20 cellular contexts compared by ENCODE assay signal in genomic region chr4:88178633-88179231, GRCh38. TPM values are rescaled to one million over a fixed set of nuclear protein-coding genes. Genes with fewer than 3 reads are reported as not detected.
DNase-seq lines count a peak whose midpoint lies in the region; ATAC-seq, FAIRE-seq and TF ChIP-seq lines count a peak whose summit lies in the region.
"Had no signal": no experiment of that assay in that cellular context is flagged by ENCODE, and none has a peak within 500 bp of the region (broad histone marks: within the 10 kb centered on the region; RNA-seq: fewer than 3 reads in every experiment).

No MANE protein-coding gene starts in this region.

- H3K23ac ChIP-seq in mesendoderm (ENCODE audit: low read length): no peak overlapping the region

- peak overlapping the region; percentile 69 for H3K56ac ChIP-seq in mesendoderm (ENCODE audit: low read length)

- H3K79me2 ChIP-seq in HepG2 (ENCODE audit: insufficient read depth, low read length) (no peaks in the 10 kb centered on the region), mammary epithelial cell (ENCODE audit: insufficient read depth, low read length) (no peaks in the 10 kb centered on the region), mesendoderm (ENCODE audit: control insufficient read depth, insufficient read depth, low read length) (no peaks in the 10 kb centered on the region)

- H3K79me1 ChIP-seq in mesendoderm (ENCODE audit: low read length): no peaks in the 10 kb centered on the region

- intact Hi-C loops in HepG2 (cut with micrococcal nuclease; ENCODE audit: unreplicated experiment): no loop called here
- intact Hi-C loops in right lobe of liver (cut with DNase I): no loop called here
- intact Hi-C loops in mammary epithelial cell (cut with micrococcal nuclease): no loop called here
- intact Hi-C loops in body of pancreas (cut with DNase I): no loop called here

- H3K27ac ChIP-seq in HepG2 (ENCODE audit: extremely low read length, insufficient read depth, low read length): no peak overlapping the region
- H3K27ac ChIP-seq in right lobe of liver: no peak overlapping the region
- H3K27ac ChIP-seq in mammary epithelial cell (ENCODE audit: insufficient read depth, low read depth, low read length): peak overlapping the region; percentile 38
- peak overlapping the region; percentile 40 for H3K27ac ChIP-seq in mesendoderm (ENCODE audit: low read depth, low read length)
- no peak overlapping the region for H3K27ac ChIP-seq in body of pancreas
- H3K27ac ChIP-seq: ascending aorta, ovary, upper lobe of right lung had no signal

- H3K27me3 ChIP-seq in HepG2 (ENCODE audit: control insufficient read depth in 1 of 2, insufficient read depth in 2 of 2, low read length in 2 of 2) (no peaks in the 10 kb centered on the region), right lobe of liver (no peaks in the 10 kb centered on the region), mammary epithelial cell (ENCODE audit: insufficient read depth, low read length) (no peaks in the 10 kb centered on the region), mesendoderm (ENCODE audit: insufficient read depth, low read length, poor library complexity) (no peaks in the 10 kb centered on the region), body of pancreas (no peaks in the 10 kb centered on the region)
- H3K27me3 ChIP-seq: ascending aorta, ovary, upper lobe of right lung had no signal

- WGBS in HepG2 (ENCODE audit: low lambda C conversion rate): 50% methylated on average over 1 of the region's 2 CpGs
- WGBS in right lobe of liver (ENCODE audit: insufficient coverage, low coverage, low lambda C conversion rate, missing lambda C conversion rate): 83% methylated on average over 1 of the region's 2 CpGs
- WGBS in mammary epithelial cell (ENCODE audit: low coverage, missing lambda C conversion rate): 100% methylated on average over 2 of the region's 2 CpGs
- WGBS in mesendoderm (ENCODE audit: extremely low coverage, insufficient coverage, low lambda C conversion rate): no CpG with 5 or more reads among the region's 2 CpGs
- 62 to 78% methylated on average over 1 to 2 of the region's 2 CpGs for WGBS in body of pancreas, 2 donors

- H4K5ac ChIP-seq in mesendoderm (ENCODE audit: low read length): no peak overlapping the region

- no peak overlapping the region for H2BK15ac ChIP-seq in mesendoderm (replicated peaks; ENCODE audit: low read depth)

- POLR2A ChIA-PET in HepG2 (lab: Yijun Ruan, JAX): no interaction called here

- 0 out of 2 replicates have a peak overlapping the region, but pooled peaks have one; percentile 44 for H3K4me2 ChIP-seq in HepG2 (ENCODE audit: low read depth, low read length)
- H3K4me2 ChIP-seq in mammary epithelial cell (ENCODE audit: insufficient read depth, low read depth, low read length): peak overlapping the region; percentile 38
- H3K4me2 ChIP-seq in mesendoderm (ENCODE audit: low read length): no peak overlapping the region

- H4K20me1 ChIP-seq in HepG2 (ENCODE audit: insufficient read depth, low read length) (no peaks in the 10 kb centered on the region), mammary epithelial cell (ENCODE audit: insufficient read depth, low read length) (no peaks in the 10 kb centered on the region)

- TF ChIP-seq POLR2A in HepG2 (IDR thresholded peaks at IDR 0.05; ENCODE audit: insufficient read depth in 1 of 2, low read depth in 2 of 2, low read length in 2 of 2) (no peak), right lobe of liver (IDR thresholded peaks at IDR 0.05) (no peak), body of pancreas (IDR thresholded peaks at IDR 0.05) (no peak)

- peak; percentile 78 for ATAC-seq in HepG2
- ATAC-seq in right lobe of liver: no peak
- no peak for ATAC-seq in body of pancreas
- ATAC-seq: stimulated activated memory B cell treated with anti-CD40 and anti-IgM and Interleukin-4, amounts not matched to agents 10 μg/mL and 1 μg/mL and 100 μg/mL, for 72 hours had no signal

- H3K9ac ChIP-seq in HepG2 (ENCODE audit: insufficient read depth, low read depth, low read length) (no peak overlapping the region), mammary epithelial cell (ENCODE audit: insufficient read depth, low read length) (no peak overlapping the region), mesendoderm (ENCODE audit: low read length) (no peak overlapping the region)

- H3K9me3 ChIP-seq in HepG2 (ENCODE audit: low read length) (no peaks in the 10 kb centered on the region), right lobe of liver (no peaks in the 10 kb centered on the region), mammary epithelial cell (replicated peaks; ENCODE audit: insufficient read depth, low read length) (no peaks in the 10 kb centered on the region), body of pancreas (no peaks in the 10 kb centered on the region)
- H3K9me3 ChIP-seq: ascending aorta, ovary, upper lobe of right lung had no signal

- H2AK5ac ChIP-seq in mesendoderm (ENCODE audit: low read length): no peak overlapping the region

- H2BK5ac ChIP-seq in mesendoderm (ENCODE audit: low read length): peak overlapping the region; percentile 46

- dilution Hi-C loops in mammary epithelial cell (cut with HindIII; ENCODE audit: low sequenced_read_pairs): no loop called here

- FAIRE-seq in HepG2 (lab: Jason Lieb, UNC): no peak
- FAIRE-seq: A204.1, GM19239, islet of Langerhans had no signal

- H3K18ac ChIP-seq in mesendoderm (ENCODE audit: low read length): peak overlapping the region; percentile 44

- DNase-seq in HepG2 (ENCODE audit: low spot score) (no peak), right lobe of liver (no peak), mammary epithelial cell (no peak), mesendoderm (peak; percentile 61), globus pallidus (ENCODE audit: low spot score) (no peak), body of pancreas (no peak), midbrain (lab: John Stamatoyannopoulos, UW) (no peak)
- no peak for DNase-seq in activated CD4-positive, alpha-beta T cell treated with anti-CD3 and anti-CD28 coated beads for 48 hours
- DNase-seq: activated CD4-positive, alpha-beta T cell treated with anti-CD3 and anti-CD28 coated beads for 1 hour; activated gamma-delta T cell; NCI-H146; NK-92 treated with Interleukin-12 subunit alpha and Interleukin-12 subunit beta, amount 100 ng/mL, for 24 hours; ovary; SHP77 treated with DMSO at 0.1 percent for 48 hours; upper lobe of right lung had no signal

- TF ChIP-seq EP300 in HepG2 (IDR thresholded peaks at IDR 0.05; ENCODE audit: low read depth in 2 of 2, low read length in 2 of 2) (no peak), HepG2 (CRISPR knock-in tag; IDR thresholded peaks at IDR 0.05; ENCODE audit: borderline replicate concordance) (no peak)

- TF ChIP-seq CTCF in HepG2 (CRISPR knock-in tag; IDR thresholded peaks at IDR 0.05) (no peak), right lobe of liver (IDR thresholded peaks at IDR 0.05) (no peak), mammary epithelial cell (conservative IDR thresholded peaks at IDR 0.05 in 1 of 2, IDR thresholded peaks at IDR 0.05 in 1 of 2; ENCODE audit: extremely low read depth in 1 of 2, insufficient read depth in 1 of 2, low read depth in 1 of 2, low read length in 2 of 2) (no peak), body of pancreas (IDR thresholded peaks at IDR 0.05) (no peak)

- peak overlapping the region; percentile 98 for H3K4ac ChIP-seq in mesendoderm (ENCODE audit: low read depth, low read length)

- H3K4me3 ChIP-seq in HepG2 (replicated peaks in 1 of 3; ENCODE audit: insufficient read depth in 1 of 3, low read depth in 2 of 3, low read length in 3 of 3) (no peak overlapping the region), right lobe of liver (no peak overlapping the region), mammary epithelial cell (replicated peaks in 1 of 3; ENCODE audit: insufficient read depth in 1 of 3, low read depth in 2 of 3, low read length in 3 of 3) (no peak overlapping the region), mesendoderm (ENCODE audit: low read length) (no peak overlapping the region), body of pancreas (no peak overlapping the region)
- H3K4me3 ChIP-seq: ascending aorta, ovary, upper lobe of right lung had no signal

- H3K4me1 ChIP-seq in HepG2 (ENCODE audit: insufficient read depth, low read length) (peaks cover 20% of the 10 kb centered on the region), right lobe of liver (no peaks in the 10 kb centered on the region), mammary epithelial cell (ENCODE audit: insufficient read depth, low read length) (peaks cover 20% of the 10 kb centered on the region), mesendoderm (ENCODE audit: control insufficient read depth, low read depth, low read length) (peaks cover 8% of the 10 kb centered on the region), body of pancreas (no peaks in the 10 kb centered on the region)
- H3K4me1 ChIP-seq: ascending aorta had no signal

- in situ Hi-C loops in HepG2 (cut with HindIII; ENCODE audit: extremely low pct_ligation_motif_present, low pct_unique_long_range_greater_than_20kb) (no loop called here), mammary epithelial cell (cut with MboI; ENCODE audit: low sequenced_read_pairs in 2 of 2) (no loop called here)

- no peak overlapping the region for H4K8ac ChIP-seq in mesendoderm (ENCODE audit: low read depth, low read length)

- H2AFZ ChIP-seq in HepG2 (ENCODE audit: low read length): no peak overlapping the region
- peak overlapping the region; percentile 73 for H2AFZ ChIP-seq in mammary epithelial cell (ENCODE audit: low read depth, low read length)

- CTCF ChIA-PET in HepG2 (lab: Yijun Ruan, JAX; ENCODE audit: low intra/inter-chr PET ratio, low total read pairs): no interaction called here
- CTCF ChIA-PET in mammary epithelial cell (lab: Charles Lee; ENCODE audit: low non-redundant PET): no interaction called here

- H3K36me3 ChIP-seq in HepG2 (replicated peaks in 1 of 2; ENCODE audit: control insufficient read depth in 1 of 2, insufficient read depth in 2 of 2, low read length in 2 of 2) (no peaks in the 10 kb centered on the region), right lobe of liver (no peaks in the 10 kb centered on the region), mammary epithelial cell (ENCODE audit: insufficient read depth, low read length) (no peaks in the 10 kb centered on the region), mesendoderm (ENCODE audit: control insufficient read depth, insufficient read depth, low read length) (no peaks in the 10 kb centered on the region), body of pancreas (replicated peaks in 1 of 2; ENCODE audit: insufficient read depth in 1 of 2, low read depth in 2 of 2) (no peaks in the 10 kb centered on the region)
- H3K36me3 ChIP-seq: ascending aorta, ovary, upper lobe of right lung had no signal

- H2BK120ac ChIP-seq in mesendoderm (ENCODE audit: low read depth, low read length): peak overlapping the region; percentile 55

- no peak for TF ChIP-seq RAD21 in HepG2 (CRISPR knock-in tag; IDR thresholded peaks at IDR 0.05)

- no TSS peak for BruUV-seq in HepG2 (replicated peaks; lab: Mats Ljungman, UMichigan)
- TSS peak; percentile 95 for BruUV-seq in mammary epithelial cell (replicated peaks; lab: Mats Ljungman, UMichigan)

RNA-seq across cellular contexts. Expression of gene ABCG2, which starts 20.3 kb away (rescaled TPM):
- total RNA-seq in HepG2 (2016; rRNA removed; fragmentation: Illumina TruSeq; extraction: Trizol) (13.2 and 15.7 TPM in 2 replicates), right lobe of liver (10 to 100 TPM in 2 of 6 experiments, 1 to 10 TPM in 4; 6.4 to 11.4 (median 8.1) TPM), mammary epithelial cell (1 to 10 TPM; 2.5 to 5.4 TPM), body of pancreas (1 to 10 TPM in 1 of 2 donors, under 1 TPM in 1; 0.66 to 2.1 TPM)
- total RNA-seq in HepG2 (2016; cell fraction: cytosol; rRNA removed; fragmentation: Illumina TruSeq; extraction: Trizol; ENCODE audit: low read depth): 7.0 and 9.3 TPM in 2 replicates
- total RNA-seq in HepG2 (2016; cell fraction: insoluble cytoplasmic fraction; rRNA removed; fragmentation: Illumina TruSeq; extraction: Trizol): 11.3 and 14.3 TPM in 2 replicates
- total RNA-seq in HepG2 (2016; cell fraction: membrane; rRNA removed; fragmentation: Illumina TruSeq; extraction: Trizol): 8.6 and 9.3 TPM in 2 replicates
- total RNA-seq in HepG2 (2016; cell fraction: nucleus; rRNA removed; fragmentation: Illumina TruSeq; extraction: Trizol): 9.2 and 11.9 TPM in 2 replicates
- polyA plus RNA-seq in HepG2 (2011; rRNA removed) (7.4 and 10.0 TPM in 2 replicates), mammary epithelial cell (3.1 TPM)
- 6.8 TPM in 2 replicates for polyA plus RNA-seq in HepG2 (2011; cell fraction: cytosol; rRNA removed)
- 2.7 and 2.9 TPM in 2 replicates for polyA plus RNA-seq in HepG2 (2011; cell fraction: nucleus; rRNA removed)
- polyA plus RNA-seq in HepG2 (2012): 8.1 and 8.6 TPM in 2 replicates
- polyA plus RNA-seq in HepG2 (2016; cell fraction: cytosol; fragmentation: Illumina TruSeq; extraction: Trizol; ENCODE audit: low read depth): 2.6 and 2.9 TPM in 2 replicates
- 6.5 and 8.8 TPM in 2 replicates for polyA plus RNA-seq in HepG2 (2016; cell fraction: insoluble cytoplasmic fraction; fragmentation: Illumina TruSeq; extraction: Trizol; ENCODE audit: low read depth)
- 3.4 and 3.6 TPM in 2 replicates for polyA plus RNA-seq in HepG2 (2016; cell fraction: membrane; fragmentation: Illumina TruSeq; extraction: Trizol; ENCODE audit: low read depth)
- polyA plus RNA-seq in HepG2 (2016; cell fraction: nucleus; fragmentation: Illumina TruSeq; extraction: Trizol; ENCODE audit: insufficient read depth, low read depth): 7.0 and 10.3 TPM in 2 replicates
- polyA minus RNA-seq in HepG2 (2011; rRNA and poly(A)+ RNA removed; ENCODE audit: low replicate concordance): 6.0 and 8.6 TPM in 2 replicates
- polyA minus RNA-seq in HepG2 (2011; cell fraction: cytosol; rRNA and poly(A)+ RNA removed): 8.2 and 9.8 TPM in 2 replicates
- 7.9 and 9.6 TPM in 2 replicates for polyA minus RNA-seq in HepG2 (2011; cell fraction: nucleus; rRNA and poly(A)+ RNA removed)
- polyA minus RNA-seq in mammary epithelial cell: 2.1 TPM
- 19.2 TPM for polyA plus RNA-seq in mesendoderm (2013, experiment 1 of 2)
- 19.5 TPM for polyA plus RNA-seq in mesendoderm (2013, experiment 2 of 2)

Comparison
In these comparisons a context has a peak if more than half of its experiments do, and no peak if none do; other contexts are left out.
1. H3K27ac ChIP-seq: peak in mammary epithelial cell (single experiment) and mesendoderm (single experiment); none in HepG2 (single experiment), right lobe of liver (0 of 3) and body of pancreas (0 of 4).